23 cellular contexts compared by ENCODE assay signal in genomic region chr9:122307925-122308324, GRCh38. TPM values are rescaled to one million over a fixed set of nuclear protein-coding genes. Genes with fewer than 3 reads are reported as not detected.
DNase-seq lines count a peak whose midpoint lies in the region; ATAC-seq and TF ChIP-seq lines count a peak whose summit lies in the region.
"Had no signal": no experiment of that assay in that cellular context is flagged by ENCODE, and none has a peak within 500 bp of the region (broad histone marks: within the 10 kb centered on the region; RNA-seq: fewer than 3 reads in every experiment).

No MANE protein-coding gene starts in this region.

- DNase-seq in EL, result peak; percentile 32
- DNase-seq in dermis blood vessel endothelial cell, result peak; percentile 97
- peak in 1 of 2 donors; percentile 15 for DNase-seq in heart right ventricle
- DNase-seq in mesenchymal stem cell, result peak; percentile 24
- no peak for DNase-seq in GM20000 (ENCODE audit: low spot score)
- no peak for DNase-seq in globus pallidus (ENCODE audit: low spot score)
- DNase-seq in NCI-H774 (lab: John Stamatoyannopoulos, UW), result no peak
- DNase-seq: activated CD4-positive, alpha-beta T cell treated with anti-CD3 and anti-CD28 coated beads, Interleukin-2, amount 10 ng/mL, durations not matched to agents 7 days and 5 days; activated gamma-delta T cell; activated T-cell treated with anti-CD3 and anti-CD28 coated beads, Interleukin-2, amount 50 U/mL, for 4 hours; CD4-positive, alpha-beta memory T cell; kidney; NCI-H1092 treated with DMSO at 0.1 percent for 48 hours; NCI-H1694 treated with DMSO at 0.1 percent for 48 hours; stimulated activated CD4-positive, alpha-beta T cell treated with anti-CD3 and anti-CD28 coated beads, Interleukin-12 subunit alpha, Interleukin-12 subunit beta, amount 100 ng/mL, for 4 hours; stimulated activated CD4-positive, alpha-beta T cell treated with anti-CD3 and anti-CD28 coated beads, Interleukin-2, amount 100 ng/mL, for 48 hours; stimulated activated naive CD8-positive, alpha-beta T cell treated with anti-CD3 and anti-CD28 coated beads, Interleukin-15, amount 100 ng/mL, for 72 hours had no signal

- H3K4me3 ChIP-seq in heart right ventricle, result no peak overlapping the region
- H3K4me3 ChIP-seq in mesenchymal stem cell (ENCODE audit: insufficient read depth in 1 of 2, low read depth in 1 of 2, low read length in 2 of 2), result no peak overlapping the region
- H3K4me3 ChIP-seq: body of pancreas, GM23338, K562 had no signal

- H4K8ac ChIP-seq in mesenchymal stem cell (ENCODE audit: low read length), result no peak overlapping the region

- H3K9me3 ChIP-seq in heart right ventricle (no peaks in the 10 kb centered on the region), mesenchymal stem cell (ENCODE audit: control insufficient read depth, low read length) (no peaks in the 10 kb centered on the region)
- H3K9me3 ChIP-seq: body of pancreas had no signal

- H3K18ac ChIP-seq in mesenchymal stem cell (ENCODE audit: low read depth in 1 of 2, low read length in 2 of 2), result no peak overlapping the region

- WGBS in heart right ventricle, 2 donors, result 80 to 83% methylated on average over 1 of the region's 1 CpG
- WGBS in mesenchymal stem cell, result 100% methylated on average over 1 of the region's 1 CpG

- no peak overlapping the region for H3K14ac ChIP-seq in mesenchymal stem cell (ENCODE audit: low read length in 2 of 2)

- H3K4me2 ChIP-seq in mesenchymal stem cell (ENCODE audit: low read length, poor library complexity, severe bottlenecking), result no peak overlapping the region
- H3K4me2 ChIP-seq: GM23338 had no signal

- H3K27ac ChIP-seq in heart right ventricle, result peak overlapping the region in 6 of 10 donors; percentile 13 to 63 (median 50)
- peak overlapping the region; percentile 18 for H3K27ac ChIP-seq in mesenchymal stem cell (ENCODE audit: low read length, poor library complexity, severe bottlenecking)
- H3K27ac ChIP-seq: body of pancreas, epithelial cell of prostate had no signal

- intact Hi-C loops in heart right ventricle (cut with DNase I), result loop anchor here in 2 of 10 donors (5.0 kb wide), 1 partner anchor 46 kb away; the partner anchor contains the start of genes MRRF (in 2 of the 2) and RBM18 (in 2 of the 2)

- H4K91ac ChIP-seq in mesenchymal stem cell (ENCODE audit: low read length), result no peak overlapping the region

- H2AFZ ChIP-seq in mesenchymal stem cell (ENCODE audit: low read depth, low read length), result no peak overlapping the region
- H2AFZ ChIP-seq: GM23338 had no signal

- H3K36me3 ChIP-seq in heart right ventricle (peaks cover 0 to 94% (median 22%) of the 10 kb centered on the region in 9 donors), mesenchymal stem cell (ENCODE audit: control insufficient read depth in 1 of 2, insufficient read depth in 2 of 2, low read depth in 1 of 2, low read length in 2 of 2) (peaks cover 3 to 77% of the 10 kb centered on the region in 2 experiments)

- ATAC-seq in heart right ventricle, result peak; percentile 28 to 81 (median 66)
- no peak for ATAC-seq in HG03354 (IDR thresholded peaks at IDR 0.05; ENCODE audit: poor library complexity, severe bottlenecking, unreplicated experiment)
- ATAC-seq: activated T-cell treated with anti-CD3 and anti-CD28 coated beads, Interleukin-2, amount 50 U/mL, for 4 hours; body of pancreas; K562; sciatic nerve; stimulated activated naive CD8-positive, alpha-beta T cell treated with anti-CD3 and anti-CD28 coated beads, Interleukin-15, amount 100 ng/mL, for 72 hours had no signal

- H3K9ac ChIP-seq in mesenchymal stem cell (ENCODE audit: low read length), result no peak overlapping the region

- TF ChIP-seq CTCF in heart right ventricle (IDR thresholded peaks at IDR 0.05) (no peak), GM20000 (IDR thresholded peaks at IDR 0.05; ENCODE audit: extremely low read depth, missing control alignments) (no peak)

- no peak overlapping the region for H2BK15ac ChIP-seq in mesenchymal stem cell (ENCODE audit: low read depth, poor library complexity, severe bottlenecking)

- no peak overlapping the region for H3K23ac ChIP-seq in mesenchymal stem cell (ENCODE audit: low read length in 2 of 2)

- H3K4me1 ChIP-seq in heart right ventricle, result peaks cover 0 to 40% (median 24%) of the 10 kb centered on the region in 9 donors
- peaks cover 20% of the 10 kb centered on the region for H3K4me1 ChIP-seq in mesenchymal stem cell (ENCODE audit: control insufficient read depth, insufficient read depth, low read depth, low read length)
- H3K4me1 ChIP-seq: body of pancreas had no signal

- no peak overlapping the region for H2BK120ac ChIP-seq in mesenchymal stem cell (ENCODE audit: low read depth, low read length)

- no peak overlapping the region for H3K4ac ChIP-seq in mesenchymal stem cell (ENCODE audit: low read depth in 1 of 2, low read length in 2 of 2)

- no peak overlapping the region for H2BK12ac ChIP-seq in mesenchymal stem cell (ENCODE audit: low read length in 2 of 2)

- peaks cover 7% of the 10 kb centered on the region for H3K79me1 ChIP-seq in mesenchymal stem cell (replicated peaks; ENCODE audit: low read length, poor library complexity, severe bottlenecking)

- H2AK5ac ChIP-seq in mesenchymal stem cell (ENCODE audit: low read length, severe bottlenecking), result peak overlapping the region; percentile 67

- H2BK5ac ChIP-seq in mesenchymal stem cell (ENCODE audit: low read depth, low read length, poor library complexity, severe bottlenecking), result no peak overlapping the region

- H3K27me3 ChIP-seq in heart right ventricle (no peaks in the 10 kb centered on the region), mesenchymal stem cell (ENCODE audit: control insufficient read depth in 1 of 2, insufficient read depth in 1 of 2, low read length in 2 of 2) (no peaks in the 10 kb centered on the region)
- H3K27me3 ChIP-seq: body of pancreas had no signal

RNA-seq across cellular contexts. Expression of gene MRRF, which starts 43.2 kb away (rescaled TPM):
- total RNA-seq in dermis blood vessel endothelial cell (45.1 and 65.3 TPM in 2 replicates), heart right ventricle (10 to 100 TPM; 30.3 to 45.9 (median 39.1) TPM)
- 10 to 100 TPM; 35.0 to 37.7 TPM for polyA plus RNA-seq in heart right ventricle
- polyA plus RNA-seq in mesenchymal stem cell (2013, experiment 1 of 2), result 34.4 TPM
- 34.5 TPM for polyA plus RNA-seq in mesenchymal stem cell (2013, experiment 2 of 2)

RNA-seq across cellular contexts. Expression of gene RBM18, which starts 43.3 kb away (rescaled TPM):
- total RNA-seq in dermis blood vessel endothelial cell (8.0 and 14.3 TPM in 2 replicates), heart right ventricle (10 to 100 TPM; 36.2 to 47.6 (median 43.4) TPM)
- 10 to 100 TPM in 1 of 2 donors, 1 to 10 TPM in 1; 6.0 to 13.6 TPM for polyA plus RNA-seq in heart right ventricle
- 16.4 TPM for polyA plus RNA-seq in mesenchymal stem cell (2013, experiment 1 of 2)
- 15.7 TPM for polyA plus RNA-seq in mesenchymal stem cell (2013, experiment 2 of 2)

Comparison
In these comparisons a context has a peak if more than half of its experiments do, and no peak if none do; other contexts are left out.
1. DNase-seq: peak in EL (single experiment), dermis blood vessel endothelial cell (single experiment) and mesenchymal stem cell (single experiment); none in GM20000 (single experiment), globus pallidus (single experiment) and NCI-H774 (single experiment).